Comparison of ENCODE assay signal across 24 cellular contexts in genomic region chr2:15119722-15120175, GRCh38.
DNase-seq lines count a peak whose midpoint lies in the region; ATAC-seq, FAIRE-seq and TF ChIP-seq lines count a peak whose summit lies in the region.
"Had no signal": no experiment of that assay in that cellular context is flagged by ENCODE, and none has a peak within 500 bp of the region (broad histone marks: within the 10 kb centered on the region; RNA-seq: fewer than 3 reads in every experiment).

No MANE protein-coding gene starts in this region.

- DNase-seq in NCI-H2196 treated with DMSO at 0.1 percent for 48 hours (lab: John Stamatoyannopoulos, UW; ENCODE audit: unreplicated experiment) (peak; percentile 4), NCI-H2196 (lab: John Stamatoyannopoulos, UW; ENCODE audit: unreplicated experiment) (no peak), NCI-H2171 (lab: John Stamatoyannopoulos, UW) (peak; percentile 82), H1 (ENCODE audit: low read depth in 1 of 2, low spot score in 2 of 2) (peak in 1 of 2 experiments; percentile 29), neuronal stem cell (ENCODE audit: low spot score) (no peak), suprapubic skin (ENCODE audit: low spot score in 2 of 2) (no peak), NOMO-1 (lab: John Stamatoyannopoulos, UW; ENCODE audit: unreplicated experiment in 2 of 2) (no peak)
- DNase-seq: activated CD4-positive, alpha-beta T cell treated with anti-CD3 and anti-CD28 coated beads, Interleukin-2, amount 50 U/mL, for 1 hour; activated T-cell treated with anti-CD3 and anti-CD28 coated beads, Interleukin-2, amount 50 U/mL, for 4 hours; CD8-positive, alpha-beta T cell; DMS 273 treated with DMSO at 0.1 percent for 48 hours; EL; kidney; MM.1S; naive thymus-derived CD8-positive, alpha-beta T cell; NCI-H1436 treated with DMSO at 0.1 percent for 48 hours; NCI-H446 treated with DMSO at 0.1 percent for 48 hours; ovary; stimulated activated CD4-positive, alpha-beta T cell treated with anti-CD3 and anti-CD28 coated beads, Interleukin-2, amount 100 ng/mL, for 24 hours; transverse colon had no signal

- H3K27me3 ChIP-seq in H1 (replicated peaks in 1 of 4; ENCODE audit: control insufficient read depth in 3 of 4, extremely low read depth in 1 of 4, insufficient read depth in 3 of 4, low read length in 3 of 4) (no peaks in the 10 kb centered on the region), neuronal stem cell (ENCODE audit: control insufficient read depth in 3 of 3, insufficient read depth in 3 of 3, low read depth in 1 of 3, low read length in 3 of 3) (no peaks in the 10 kb centered on the region), suprapubic skin (no peaks in the 10 kb centered on the region)
- H3K27me3 ChIP-seq: ovary, transverse colon had no signal

- peak overlapping the region; percentile 62; the same call in 1 of the 2 replicates for H2BK20ac ChIP-seq in H1 (ENCODE audit: low read length)

- CTCF ChIA-PET in H1 (lab: Charles Lee; ENCODE audit: partially characterized antibody): interaction anchor here (0.6 kb wide), 2 partner anchors 32 to 60 kb away, joined by 3 to 4 read pairs; no protein-coding TSS in a partner anchor

- H3K4me3 ChIP-seq in H1 (ENCODE audit: extremely low read depth in 1 of 4, insufficient read depth in 2 of 4, low read depth in 3 of 4, low read length in 4 of 4): no peak overlapping the region
- H3K4me3 ChIP-seq in neuronal stem cell (ENCODE audit: low read length in 2 of 2): no peak overlapping the region
- H3K4me3 ChIP-seq in suprapubic skin: no peak overlapping the region
- H3K4me3 ChIP-seq: ovary, transverse colon had no signal

- H3K4me2 ChIP-seq in H1 (ENCODE audit: insufficient read depth in 1 of 2, low read depth in 2 of 2, low read length in 2 of 2) (peak overlapping the region; percentile 10 to 50; a peak in 3 of 4 replicates), neuronal stem cell (ENCODE audit: insufficient read depth, low read length, poor library complexity, severe bottlenecking) (no peak overlapping the region)

- 41% methylated on average over 4 of the region's 4 CpGs; no CpG with 5 or more reads in 1 of the 2 experiments for WGBS in H1 (ENCODE audit: extremely low coverage in 1 of 2, insufficient coverage in 1 of 2, insufficient read length in 1 of 2, insufficient replicate concordance in 2 of 2, low coverage in 1 of 2, low lambda C conversion rate in 2 of 2, missing lambda C conversion rate in 1 of 2), 2 experiments
- WGBS in neuronal stem cell (ENCODE audit: extremely low coverage in 2 of 2, insufficient read length in 2 of 2, insufficient replicate concordance in 1 of 2), 2 donors: no CpG with 5 or more reads among the region's 4 CpGs
- 88% methylated on average over 4 of the region's 4 CpGs for WGBS in suprapubic skin

- no peak overlapping the region for H3K14ac ChIP-seq in H1 (ENCODE audit: insufficient read length)
- H3K14ac ChIP-seq in neuronal stem cell (ENCODE audit: low read length): no peak overlapping the region

- H3K23me2 ChIP-seq in H1 (ENCODE audit: low read depth, low read length): no peaks in the 10 kb centered on the region

- no peak overlapping the region for H2BK15ac ChIP-seq in H1 (ENCODE audit: low read length)
- no peak overlapping the region for H2BK15ac ChIP-seq in neuronal stem cell (ENCODE audit: low read length)

- no peak overlapping the region for H3K9ac ChIP-seq in H1 (replicated peaks in 1 of 4; ENCODE audit: extremely low read depth in 1 of 4, low read depth in 3 of 4, low read length in 3 of 4)
- H3K9ac ChIP-seq in neuronal stem cell (ENCODE audit: low read depth, low read length, poor library complexity): no peak overlapping the region

- FAIRE-seq in H1 (lab: Jason Lieb, UNC): peak; percentile 32
- FAIRE-seq: A204.1, endothelial cell of umbilical vein, GM12892, kidney had no signal

- no peak overlapping the region for H3K27ac ChIP-seq in H1 (ENCODE audit: low read depth, low read length)
- no peak overlapping the region for H3K27ac ChIP-seq in neuronal stem cell (replicated peaks; ENCODE audit: low read length)
- H3K27ac ChIP-seq in suprapubic skin: no peak overlapping the region
- H3K27ac ChIP-seq: ovary, transverse colon had no signal

- POLR2A ChIA-PET in H1 (lab: Charles Lee; ENCODE audit: partially characterized antibody): no interaction called here

- H3K36me3 ChIP-seq in H1 (ENCODE audit: control insufficient read depth in 2 of 4, insufficient read depth in 4 of 4, low read length in 3 of 4) (no peaks in the 10 kb centered on the region), neuronal stem cell (replicated peaks in 1 of 2; ENCODE audit: control insufficient read depth in 2 of 2, insufficient read depth in 2 of 2, low read length in 2 of 2) (no peaks in the 10 kb centered on the region), suprapubic skin (no peaks in the 10 kb centered on the region)
- H3K36me3 ChIP-seq: ovary, transverse colon had no signal

- H3K9me3 ChIP-seq in H1 (ENCODE audit: insufficient read depth in 2 of 2, low read depth in 1 of 2, low read length in 1 of 2): peaks cover 0 to 2% of the 10 kb centered on the region in 2 experiments; a peak in 1 of 4 replicates
- peaks cover 2 to 22% of the 10 kb centered on the region in 2 donors for H3K9me3 ChIP-seq in neuronal stem cell (replicated peaks in 1 of 2; ENCODE audit: control insufficient read depth in 2 of 2, insufficient read depth in 1 of 2, low read depth in 1 of 2, low read length in 2 of 2)
- no peaks in the 10 kb centered on the region for H3K9me3 ChIP-seq in suprapubic skin
- H3K9me3 ChIP-seq: ovary, transverse colon had no signal

- no peak overlapping the region for H4K5ac ChIP-seq in H1 (ENCODE audit: insufficient read length, low read depth, low read length)

- H3K23ac ChIP-seq in H1 (ENCODE audit: insufficient read length): no peak overlapping the region
- no peak overlapping the region for H3K23ac ChIP-seq in neuronal stem cell (ENCODE audit: low read depth, low read length, poor library complexity)

- H3K4ac ChIP-seq in H1 (replicated peaks; ENCODE audit: insufficient read length, low read depth, low read length) (no peak overlapping the region), neuronal stem cell (ENCODE audit: low read length) (no peak overlapping the region)

- TF ChIP-seq POLR2A in H1 (IDR thresholded peaks at IDR 0.05; ENCODE audit: control extremely low read depth in 1 of 2, low read depth in 2 of 2, low read length in 2 of 2) (no peak), suprapubic skin (IDR thresholded peaks at IDR 0.05) (no peak)

- H2AK5ac ChIP-seq in H1 (ENCODE audit: low read depth, low read length) (no peak overlapping the region), neuronal stem cell (ENCODE audit: low read depth, low read length) (peak overlapping the region; percentile 76)

- H3K56ac ChIP-seq in H1 (replicated peaks; ENCODE audit: insufficient read length, low read depth, low read length): no peak overlapping the region

- no peak for ATAC-seq in GM18861 (IDR thresholded peaks at IDR 0.05; ENCODE audit: unreplicated experiment)
- ATAC-seq: activated T-cell treated with anti-CD3 and anti-CD28 coated beads, Interleukin-2, amount 50 U/mL, for 4 hours; CD8-positive, alpha-beta T cell; naive thymus-derived CD8-positive, alpha-beta T cell had no signal

- H4K8ac ChIP-seq in H1 (ENCODE audit: extremely low read depth, insufficient read depth, low read length): no peak overlapping the region
- H4K8ac ChIP-seq in neuronal stem cell (ENCODE audit: low read depth, low read length): no peak overlapping the region

- H3K79me1 ChIP-seq in H1 (ENCODE audit: low read depth, low read length) (no peaks in the 10 kb centered on the region), neuronal stem cell (ENCODE audit: low read depth, low read length) (no peaks in the 10 kb centered on the region)

- TF ChIP-seq CTCF in H1 (IDR thresholded peaks at IDR 0.05; ENCODE audit: control extremely low read depth in 1 of 3, insufficient read depth in 1 of 3, low read depth in 1 of 3, low read length in 3 of 3) (no peak), suprapubic skin (IDR thresholded peaks at IDR 0.05) (no peak)

- no peaks in the 10 kb centered on the region for H3K79me2 ChIP-seq in H1 (ENCODE audit: control insufficient read depth in 1 of 2, insufficient read depth in 2 of 2, low read length in 2 of 2)

- H2AFZ ChIP-seq in H1 (ENCODE audit: low read length) (no peak overlapping the region), neuronal stem cell (ENCODE audit: low read length) (peak overlapping the region; percentile 16)

- H2BK12ac ChIP-seq in H1 (ENCODE audit: low read depth, low read length): 0 out of 2 replicates have a peak overlapping the region, but pooled peaks have one; percentile 28
- no peak overlapping the region for H2BK12ac ChIP-seq in neuronal stem cell (ENCODE audit: low read length)

- H4K91ac ChIP-seq in H1 (replicated peaks; ENCODE audit: insufficient read length, low read length): no peak overlapping the region
- H4K91ac ChIP-seq in neuronal stem cell (ENCODE audit: low read depth, low read length, poor library complexity): no peak overlapping the region

- no peak overlapping the region for H2BK120ac ChIP-seq in H1 (replicated peaks; ENCODE audit: low read depth, low read length)
- no peak overlapping the region for H2BK120ac ChIP-seq in neuronal stem cell (ENCODE audit: low read depth, low read length)

- TF ChIP-seq EP300 in H1 (IDR thresholded peaks at IDR 0.05; ENCODE audit: borderline replicate concordance in 1 of 2, low read depth in 2 of 2, low read length in 2 of 2) (no peak), suprapubic skin (IDR thresholded peaks at IDR 0.05) (no peak)

- H3K18ac ChIP-seq in H1 (ENCODE audit: extremely low read depth, low read length) (no peak overlapping the region), neuronal stem cell (ENCODE audit: low read length) (no peak overlapping the region)

- H4K20me1 ChIP-seq in H1 (replicated peaks in 1 of 2; ENCODE audit: control insufficient read depth in 1 of 2, insufficient read depth in 2 of 2, low read length in 2 of 2): no peaks in the 10 kb centered on the region

- TF ChIP-seq RAD21 in H1 (IDR thresholded peaks at IDR 0.05 in 1 of 2, conservative IDR thresholded peaks at IDR 0.05 in 1 of 2; ENCODE audit: low read depth in 2 of 2, low read length in 2 of 2): no peak

- peak overlapping the region; percentile 85; the same call in 1 of the 2 replicates for H2BK5ac ChIP-seq in H1 (ENCODE audit: low read depth, low read length)
- H2BK5ac ChIP-seq in neuronal stem cell (ENCODE audit: low read length): no peak overlapping the region

- peaks cover 0 to 13% (median 5%) of the 10 kb centered on the region in 4 experiments; a peak in 6 of 7 replicates for H3K4me1 ChIP-seq in H1 (replicated peaks in 1 of 4; ENCODE audit: control insufficient read depth in 3 of 4, insufficient read depth in 4 of 4, low read length in 3 of 4)
- peaks cover 0 to 10% of the 10 kb centered on the region in 2 donors for H3K4me1 ChIP-seq in neuronal stem cell (ENCODE audit: control insufficient read depth in 2 of 2, insufficient read depth in 1 of 2, low read depth in 1 of 2, low read length in 2 of 2)
- H3K4me1 ChIP-seq in suprapubic skin: no peaks in the 10 kb centered on the region
- H3K4me1 ChIP-seq: transverse colon had no signal

TF ChIP-seq in H1, 55 proteins besides CTCF, POLR2A, EP300 and RAD21 (continues in another document):
- TF ChIP-seq NANOG (IDR thresholded peaks at IDR 0.05; ENCODE audit: insufficient read depth, low read depth, low read length, poor library complexity, severe bottlenecking): no peak
- peak; percentile 21 for TF ChIP-seq ASH2L (IDR thresholded peaks at IDR 0.05; ENCODE audit: low read length)
- TF ChIP-seq MAFK (IDR thresholded peaks at IDR 0.05; ENCODE audit: low read depth, low read length): peak; percentile 84

Comparison
In these comparisons a context has a peak if more than half of its experiments do, and no peak if none do; other contexts are left out.
1. DNase-seq: peak in NCI-H2196 treated with DMSO at 0.1 percent for 48 hours (single experiment) and NCI-H2171 (single experiment); none in NCI-H2196 (single experiment), neuronal stem cell (single experiment), suprapubic skin (0 of 2) and NOMO-1 (0 of 2).